Comparison of ENCODE assay signal across 7 cellular contexts in the genomic region with DNA sequence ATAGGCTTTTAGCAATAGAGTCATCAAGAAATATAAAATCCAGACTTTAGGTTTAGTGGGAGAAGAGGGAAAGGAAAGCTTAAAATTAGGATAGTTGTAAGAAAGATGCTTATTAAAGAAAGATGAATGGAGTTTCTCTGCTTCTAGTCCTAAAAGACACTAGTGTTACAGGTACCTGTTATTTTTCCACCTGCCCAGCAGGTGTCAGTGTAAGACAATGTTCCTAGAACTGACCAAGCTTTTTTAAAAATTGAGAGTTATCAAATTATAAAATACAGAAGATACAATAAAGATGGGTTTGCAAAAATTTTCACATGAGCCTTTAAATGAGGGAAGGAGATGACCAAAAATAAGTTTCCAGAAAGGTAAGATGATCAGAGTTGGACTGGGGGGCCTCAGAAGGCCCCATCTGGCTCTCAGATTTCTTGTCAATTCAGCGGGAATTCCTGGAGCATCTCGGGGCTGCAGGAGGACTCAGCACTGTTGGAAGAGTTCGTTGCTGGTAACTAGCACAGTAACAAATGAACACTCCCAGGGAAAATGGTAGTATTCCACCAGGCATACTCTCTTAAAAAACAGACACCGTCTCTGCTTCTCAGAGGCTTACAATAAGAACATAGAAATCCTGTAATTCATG.
A peak's percentile ranks its signal among the peaks of the same experiment; 100 is the strongest.
DNase-seq lines count a peak whose midpoint lies in the region; ATAC-seq, FAIRE-seq and TF ChIP-seq lines count a peak whose summit lies in the region.

No MANE protein-coding gene starts in this region.

- peak; percentile 75 to 82 for TF ChIP-seq RAD21 in H1 (IDR thresholded peaks at IDR 0.05 in 1 of 2, conservative IDR thresholded peaks at IDR 0.05 in 1 of 2; ENCODE audit: low read depth in 2 of 2, low read length in 2 of 2)

- no peak overlapping the region for H3K4me3 Mint-ChIP-seq in Caco-2 (ENCODE audit: unreplicated experiment)
- H3K4me3 Mint-ChIP-seq in H9: no peak overlapping the region

- no peak overlapping the region for H3K18ac ChIP-seq in H9 (ENCODE audit: insufficient read length, low read depth, low read length)
- H3K18ac ChIP-seq in H1 (ENCODE audit: extremely low read depth, low read length): no peak overlapping the region

- H4K91ac ChIP-seq in H9 (ENCODE audit: insufficient read length, low read depth, low read length): no peak overlapping the region
- H4K91ac ChIP-seq in H1 (replicated peaks; ENCODE audit: insufficient read length, low read length): no peak overlapping the region

- H2AFZ ChIP-seq in H9 (ENCODE audit: low read length) (no peak overlapping the region), H1 (ENCODE audit: low read length) (no peak overlapping the region)

- TF ChIP-seq EP300 in H1 (IDR thresholded peaks at IDR 0.05; ENCODE audit: borderline replicate concordance in 1 of 2, low read depth in 2 of 2, low read length in 2 of 2): no peak

- H2BK5ac ChIP-seq in H9 (ENCODE audit: insufficient read length, low read length): no peak overlapping the region
- H2BK5ac ChIP-seq in H1 (ENCODE audit: low read depth, low read length): no peak overlapping the region

- H2BK15ac ChIP-seq in H9 (ENCODE audit: low read depth, low read length) (no peak overlapping the region), H1 (ENCODE audit: low read length) (no peak overlapping the region)

- TF ChIP-seq CTCF in Caco-2 (IDR thresholded peaks at IDR 0.05; ENCODE audit: insufficient read depth in 1 of 2, low read depth in 1 of 2, low read length in 1 of 2, severe bottlenecking in 1 of 2, unreplicated experiment in 1 of 2) (peak; percentile 68 to 75), H9 (conservative IDR thresholded peaks at IDR 0.05) (peak; percentile 93), H1 (IDR thresholded peaks at IDR 0.05; ENCODE audit: control extremely low read depth in 1 of 3, insufficient read depth in 1 of 3, low read depth in 1 of 3, low read length in 3 of 3) (peak in 2 of 3 experiments; percentile 36 to 52; a peak in 2 of 4 replicates), pancreas (IDR thresholded peaks at IDR 0.05) (peak in 3 of 4 donors; percentile 49 to 59 (median 51))

- H3K56ac ChIP-seq in H9 (ENCODE audit: insufficient read length, low read depth, low read length) (no peak overlapping the region), H1 (replicated peaks; ENCODE audit: insufficient read length, low read depth, low read length) (no peak overlapping the region)

- no peak for TF ChIP-seq POLR2A in H1 (IDR thresholded peaks at IDR 0.05; ENCODE audit: control extremely low read depth in 1 of 2, low read depth in 2 of 2, low read length in 2 of 2)

- H3K4ac ChIP-seq in H9 (ENCODE audit: low read depth, low read length): no peak overlapping the region
- H3K4ac ChIP-seq in H1 (replicated peaks; ENCODE audit: insufficient read length, low read depth, low read length): no peak overlapping the region

- DNase-seq in Caco-2 (peak in 1 of 2 experiments; percentile 43), H9 (no peak), RCC 7860 (ENCODE audit: low spot score) (peak; percentile 54), H1 (ENCODE audit: low read depth in 1 of 2, low spot score in 2 of 2) (no peak), pancreas (no peak)

- ATAC-seq in pancreas (peak in 3 of 4 donors; percentile 59 to 72 (median 65)), HG03460 (IDR thresholded peaks at IDR 0.05; ENCODE audit: unreplicated experiment) (no peak), HG03095 (IDR thresholded peaks at IDR 0.05; ENCODE audit: unreplicated experiment) (no peak)

- FAIRE-seq in RCC 7860 (lab: Jason Lieb, UNC) (peak; percentile 89), H1 (lab: Jason Lieb, UNC) (peak; percentile 48), pancreas (lab: Jason Lieb, UNC) (peak; percentile 83)

- no peaks in the 10 kb centered on the region for H4K20me1 ChIP-seq in H9 (ENCODE audit: control insufficient read depth, insufficient read depth, insufficient read length)
- H4K20me1 ChIP-seq in H1 (replicated peaks in 1 of 2; ENCODE audit: control insufficient read depth in 1 of 2, insufficient read depth in 2 of 2, low read length in 2 of 2): no peaks in the 10 kb centered on the region

- H3K9ac ChIP-seq in H9 (ENCODE audit: extremely low read depth, insufficient read length, low read length): no peak overlapping the region
- H3K9ac ChIP-seq in H1 (replicated peaks in 1 of 4; ENCODE audit: extremely low read depth in 1 of 4, low read depth in 3 of 4, low read length in 3 of 4): no peak overlapping the region

- H3K9me3 ChIP-seq in Caco-2 (no peaks in the 10 kb centered on the region), H9 (ENCODE audit: control insufficient read depth, low read depth, low read length) (no peaks in the 10 kb centered on the region), H1 (ENCODE audit: insufficient read depth in 2 of 2, low read depth in 1 of 2, low read length in 1 of 2) (0 out of 4 replicates have a peak, but pooled peaks cover 2 to 6% of the 10 kb centered on the region in 2 experiments), pancreas (no peaks in the 10 kb centered on the region)

- H3K27ac Mint-ChIP-seq in Caco-2 (ENCODE audit: unreplicated experiment) (no peak overlapping the region), H9 (no peak overlapping the region)

- no CpG with 5 or more reads among the region's 4 CpGs for WGBS in H9 (ENCODE audit: extremely low coverage, insufficient read length, low lambda C conversion rate)
- 65% methylated on average over 4 of the region's 4 CpGs; no CpG with 5 or more reads in 1 of the 2 experiments for WGBS in H1 (ENCODE audit: extremely low coverage in 1 of 2, insufficient coverage in 1 of 2, insufficient read length in 1 of 2, insufficient replicate concordance in 2 of 2, low coverage in 1 of 2, low lambda C conversion rate in 2 of 2, missing lambda C conversion rate in 1 of 2), 2 experiments
- WGBS in pancreas, 2 donors: 49 to 57% methylated on average over 4 of the region's 4 CpGs

- H2BK20ac ChIP-seq in H9 (ENCODE audit: low read depth, low read length, poor library complexity, severe bottlenecking) (no peak overlapping the region), H1 (ENCODE audit: low read length) (no peak overlapping the region)

- intact Hi-C loops in Caco-2 (cut with micrococcal nuclease; ENCODE audit: unreplicated experiment): loop anchor here (1.0 to 5.0 kb wide), 3 partner anchors 154 to 934 kb away; no protein-coding TSS in a partner anchor
- intact Hi-C loops in pancreas (cut with DNase I): loop anchor here in 2 of 3 donors (5.0 to 10.0 kb wide), 2 partner anchors 354 to 362 kb away; no protein-coding TSS in a partner anchor

- H3K4me3 ChIP-seq in Caco-2 (ENCODE audit: low read depth, low read length) (no peak overlapping the region), H1 (ENCODE audit: extremely low read depth in 1 of 4, insufficient read depth in 2 of 4, low read depth in 3 of 4, low read length in 4 of 4) (0 out of 8 replicates have a peak overlapping the region, but pooled peaks of 1 of the 4 experiments have one; percentile 7), pancreas (no peak overlapping the region)

- H3K4me1 ChIP-seq in Caco-2: no peaks in the 10 kb centered on the region
- H3K4me1 ChIP-seq in H9 (ENCODE audit: insufficient read depth, low read length): no peaks in the 10 kb centered on the region
- H3K4me1 ChIP-seq in H1 (replicated peaks in 1 of 4; ENCODE audit: control insufficient read depth in 3 of 4, insufficient read depth in 4 of 4, low read length in 3 of 4): no peaks in the 10 kb centered on the region
- no peaks in the 10 kb centered on the region for H3K4me1 ChIP-seq in pancreas

- H4K8ac ChIP-seq in H9 (replicated peaks; ENCODE audit: insufficient read length, low read depth, low read length): no peak overlapping the region
- no peak overlapping the region for H4K8ac ChIP-seq in H1 (ENCODE audit: extremely low read depth, insufficient read depth, low read length)

- H3K23me2 ChIP-seq in H9 (ENCODE audit: insufficient read length, low read depth, low read length, poor library complexity, severe bottlenecking) (no peaks in the 10 kb centered on the region), H1 (ENCODE audit: low read depth, low read length) (no peaks in the 10 kb centered on the region)

- CTCF ChIA-PET in Caco-2 (lab: Charles Lee): interaction anchor here (0.6 to 1.6 kb wide), 5 partner anchors 13 to 448 kb away, joined by 3 to 9 read pairs (median 3); no protein-coding TSS in a partner anchor
- CTCF ChIA-PET in H1 (lab: Charles Lee; ENCODE audit: partially characterized antibody): interaction anchor here (0.6 to 2.5 kb wide), 27 partner anchors 10 to 669 kb away, joined by 3 to 29 read pairs (median 4); no protein-coding TSS in a partner anchor

- H2BK12ac ChIP-seq in H9 (ENCODE audit: insufficient read length, low read depth, low read length): no peak overlapping the region
- no peak overlapping the region for H2BK12ac ChIP-seq in H1 (ENCODE audit: low read depth, low read length)

- H3T11ph ChIP-seq in H9 (ENCODE audit: low read length): no peak overlapping the region

- H3K79me1 ChIP-seq in H9 (ENCODE audit: insufficient read depth, low read depth, low read length, poor library complexity, severe bottlenecking) (no peaks in the 10 kb centered on the region), H1 (ENCODE audit: low read depth, low read length) (no peaks in the 10 kb centered on the region)

- no peaks in the 10 kb centered on the region for H3K4me1 Mint-ChIP-seq in Caco-2 (ENCODE audit: low read depth, unreplicated experiment)
- peaks cover 0 to 4% of the 10 kb centered on the region in 2 experiments; a peak in 2 of 4 replicates for H3K4me1 Mint-ChIP-seq in H9

- BruUV-seq in Caco-2 (replicated peaks; lab: Mats Ljungman, UMichigan): no TSS peak

- H3K36me3 ChIP-seq in Caco-2 (ENCODE audit: control insufficient read depth, insufficient read depth, low read length) (no peaks in the 10 kb centered on the region), H1 (ENCODE audit: control insufficient read depth in 2 of 4, insufficient read depth in 4 of 4, low read length in 3 of 4) (no peaks in the 10 kb centered on the region), pancreas (no peaks in the 10 kb centered on the region)

- H2AK5ac ChIP-seq in H9 (ENCODE audit: insufficient read length, low read length): no peak overlapping the region
- H2AK5ac ChIP-seq in H1 (ENCODE audit: low read depth, low read length): no peak overlapping the region

- H3K27me3 ChIP-seq in Caco-2 (replicated peaks; ENCODE audit: control insufficient read depth, insufficient read depth, low read length) (no peaks in the 10 kb centered on the region; the same call in 1 of the 2 replicates), H9 (ENCODE audit: insufficient read depth, low read length) (no peaks in the 10 kb centered on the region), H1 (replicated peaks in 1 of 4; ENCODE audit: control insufficient read depth in 3 of 4, extremely low read depth in 1 of 4, insufficient read depth in 3 of 4, low read length in 3 of 4) (no peaks in the 10 kb centered on the region), pancreas (no peaks in the 10 kb centered on the region)

- H3K4me2 ChIP-seq in H9 (ENCODE audit: insufficient read depth, insufficient read length, low read length) (no peak overlapping the region), H1 (ENCODE audit: insufficient read depth in 1 of 2, low read depth in 2 of 2, low read length in 2 of 2) (no peak overlapping the region)

- peaks cover 10% of the 10 kb centered on the region for H3K9me3 Mint-ChIP-seq in Caco-2 (ENCODE audit: unreplicated experiment)
- peaks cover 7 to 12% of the 10 kb centered on the region in 2 experiments for H3K9me3 Mint-ChIP-seq in H9

- POLR2A ChIA-PET in Caco-2 (lab: Charles Lee): interaction anchor here (0.6 kb wide), 1 partner anchor 770 kb away, joined by 3 read pairs; no protein-coding TSS in a partner anchor
- POLR2A ChIA-PET in H1 (lab: Charles Lee; ENCODE audit: partially characterized antibody): no interaction called here

- H3K14ac ChIP-seq in H9 (ENCODE audit: insufficient read depth, low read length): no peak overlapping the region
- no peak overlapping the region for H3K14ac ChIP-seq in H1 (ENCODE audit: insufficient read length)

- H2BK120ac ChIP-seq in H9 (ENCODE audit: low read depth, low read length, poor library complexity, severe bottlenecking) (no peak overlapping the region), H1 (replicated peaks; ENCODE audit: low read depth, low read length) (no peak overlapping the region)

- no peaks in the 10 kb centered on the region for H3K79me2 ChIP-seq in H9 (ENCODE audit: insufficient read depth, low read length)
- no peaks in the 10 kb centered on the region for H3K79me2 ChIP-seq in H1 (ENCODE audit: control insufficient read depth in 1 of 2, insufficient read depth in 2 of 2, low read length in 2 of 2)

- H4K5ac ChIP-seq in H9 (ENCODE audit: insufficient read length, low read depth, low read length) (no peak overlapping the region), H1 (ENCODE audit: insufficient read length, low read depth, low read length) (no peak overlapping the region)

- H3K23ac ChIP-seq in H9 (ENCODE audit: insufficient read length, low read depth, low read length) (no peak overlapping the region), H1 (ENCODE audit: insufficient read length) (no peak overlapping the region)

- no peak overlapping the region for H3K27ac ChIP-seq in H9 (ENCODE audit: insufficient read length, low read depth, low read length)
- H3K27ac ChIP-seq in H1 (ENCODE audit: low read depth, low read length): no peak overlapping the region
- no peak overlapping the region for H3K27ac ChIP-seq in pancreas

- peaks cover 12% of the 10 kb centered on the region for H3K27me3 Mint-ChIP-seq in Caco-2 (ENCODE audit: insufficient read depth, unreplicated experiment)
- no peaks in the 10 kb centered on the region; the same call in 1 of the 2 replicates for H3K27me3 Mint-ChIP-seq in H9 (ENCODE audit: low read depth)

- H3K36me3 Mint-ChIP-seq in Caco-2 (ENCODE audit: insufficient read depth, unreplicated experiment): no peaks in the 10 kb centered on the region
- peaks cover 7 to 13% (median 12%) of the 10 kb centered on the region in 3 experiments; a peak in 5 of 7 replicates for H3K36me3 Mint-ChIP-seq in H9 (ENCODE audit: insufficient read depth in 1 of 3, low read depth in 3 of 3)

Comparison
In these comparisons a context has a peak if more than half of its experiments do, and no peak if none do; other contexts are left out.
1. ATAC-seq: peak in pancreas (3 of 4); none in HG03460 (single experiment) and HG03095 (single experiment).
2. Peak in every context shown above with its lines, with median percentiles within 50 percentile points of each other: CTCF ChIP-seq.